ENCODE assay signal across 17 cellular contexts in the genomic region with DNA sequence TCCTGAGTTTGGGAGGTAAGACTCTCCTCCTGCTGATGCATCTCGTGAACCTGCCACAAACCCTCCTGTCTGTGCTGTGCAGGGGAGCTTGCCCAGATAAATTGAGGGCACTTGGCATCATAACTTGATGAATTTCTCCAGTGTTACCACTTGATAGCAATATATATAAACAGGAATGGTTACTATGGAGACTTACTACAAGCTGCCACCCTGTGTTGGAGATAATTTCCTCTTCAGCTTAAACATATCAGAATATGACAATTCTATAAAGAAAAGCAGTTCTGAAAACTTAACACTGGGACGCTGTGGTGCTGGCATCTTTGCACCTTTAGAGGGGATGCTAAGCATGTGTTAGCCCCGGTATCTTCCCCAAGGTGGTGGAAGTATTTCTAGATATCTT.
"Had no signal": no experiment of that assay in that cellular context is flagged by ENCODE, and none has a peak within 500 bp of the region (broad histone marks: within the 10 kb centered on the region; RNA-seq: fewer than 3 reads in every experiment).

No MANE protein-coding gene starts in this region.

- H3K27me3 ChIP-seq: breast epithelium, esophagus squamous epithelium, testis had no signal

- H3K27ac Mint-ChIP-seq: activated B cell treated with CpG ODN at 0.5 μM for 24 hours; activated naive CD4-positive, alpha-beta T cell treated with anti-CD3 and anti-CD28 coated beads, Interleukin-2, amount 50 U/mL, for 24 hours; activated T-helper 2 cell treated with anti-CD3 and anti-CD28 coated beads, Interferon-gamma antibody, Interleukin-2, Interleukin-4, amounts not matched to agents 10 μg/mL and 5 μg/mL and 100 μg/mL, durations not matched to agents 14 hours and 24 hours and 36 hours; natural killer cell; stimulated activated naive CD8-positive, alpha-beta T cell treated with anti-CD3 and anti-CD28 coated beads, Interleukin-15, Interleukin-2, amounts not matched to agents 100 ng/mL and 50 ng/mL, for 24 hours had no signal

- H3K4me3 ChIP-seq: breast epithelium, esophagus squamous epithelium, lung, mucosa of descending colon, testis had no signal

- H3K36me3 Mint-ChIP-seq: natural killer cell had no signal

- H3K27me3 Mint-ChIP-seq: activated B cell treated with CpG ODN at 0.5 μM for 24 hours; activated CD4-positive, alpha-beta T cell treated with anti-CD3 and anti-CD28 coated beads, Interleukin-2, amount 10 ng/mL, durations not matched to agents 24 days and 14 days; activated naive CD4-positive, alpha-beta T cell treated with anti-CD3 and anti-CD28 coated beads, Interleukin-2, amount 50 U/mL, for 24 hours; stimulated activated naive CD8-positive, alpha-beta T cell treated with anti-CD3 and anti-CD28 coated beads, Interleukin-15, Interleukin-2, amounts not matched to agents 100 ng/mL and 50 ng/mL, for 24 hours had no signal

- H3K4me1 Mint-ChIP-seq: activated naive CD4-positive, alpha-beta T cell treated with anti-CD3 and anti-CD28 coated beads, Interleukin-2, amount 50 U/mL, for 24 hours; immature natural killer cell; natural killer cell had no signal

- H3K27ac ChIP-seq: breast epithelium, esophagus squamous epithelium, testis had no signal

- H3K9me3 ChIP-seq: breast epithelium, esophagus squamous epithelium, mucosa of descending colon, testis had no signal

- H3K9me3 Mint-ChIP-seq: activated B cell treated with CpG ODN at 0.5 μM for 24 hours; activated CD4-positive, alpha-beta T cell treated with anti-CD3 and anti-CD28 coated beads, Interleukin-2, amount 10 ng/mL, durations not matched to agents 24 days and 14 days; activated naive CD4-positive, alpha-beta T cell treated with anti-CD3 and anti-CD28 coated beads, Interleukin-2, amount 50 U/mL, for 24 hours; activated T-helper 2 cell treated with anti-CD3 and anti-CD28 coated beads, Interferon-gamma antibody, Interleukin-2, Interleukin-4, amounts not matched to agents 10 μg/mL and 5 μg/mL and 100 μg/mL, durations not matched to agents 14 hours and 24 hours and 36 hours; immature natural killer cell; natural killer cell; stimulated activated naive CD8-positive, alpha-beta T cell treated with anti-CD3 and anti-CD28 coated beads, Interleukin-15, Interleukin-2, amounts not matched to agents 100 ng/mL and 50 ng/mL, for 24 hours had no signal

- H3K4me1 ChIP-seq: breast epithelium, testis had no signal

- ATAC-seq: left colon, mucosa of descending colon had no signal

- DNase-seq: activated B cell treated with CpG ODN at 0.5 μM for 24 hours; activated CD4-positive, alpha-beta T cell treated with anti-CD3 and anti-CD28 coated beads, Interleukin-2, amount 10 ng/mL, durations not matched to agents 24 days and 14 days; amygdala; esophagus squamous epithelium; foreskin fibroblast; immature natural killer cell; left colon; mucosa of descending colon; natural killer cell; stimulated activated CD4-positive, alpha-beta T cell treated with anti-CD3 and anti-CD28 coated beads, Interleukin-4, amount 100 ng/mL, for 1 hour; stimulated activated CD8-positive, alpha-beta memory T cell treated with anti-CD3 and anti-CD28 coated beads, Interleukin-4, amount 100 ng/mL, for 48 hours; testis had no signal

- H3K4me3 Mint-ChIP-seq: activated B cell treated with CpG ODN at 0.5 μM for 24 hours; activated CD4-positive, alpha-beta T cell treated with anti-CD3 and anti-CD28 coated beads, Interleukin-2, amount 10 ng/mL, durations not matched to agents 24 days and 14 days; activated naive CD4-positive, alpha-beta T cell treated with anti-CD3 and anti-CD28 coated beads, Interleukin-2, amount 50 U/mL, for 24 hours; immature natural killer cell; natural killer cell; stimulated activated naive CD8-positive, alpha-beta T cell treated with anti-CD3 and anti-CD28 coated beads, Interleukin-15, Interleukin-2, amounts not matched to agents 100 ng/mL and 50 ng/mL, for 24 hours had no signal
